In the genomic region with DNA sequence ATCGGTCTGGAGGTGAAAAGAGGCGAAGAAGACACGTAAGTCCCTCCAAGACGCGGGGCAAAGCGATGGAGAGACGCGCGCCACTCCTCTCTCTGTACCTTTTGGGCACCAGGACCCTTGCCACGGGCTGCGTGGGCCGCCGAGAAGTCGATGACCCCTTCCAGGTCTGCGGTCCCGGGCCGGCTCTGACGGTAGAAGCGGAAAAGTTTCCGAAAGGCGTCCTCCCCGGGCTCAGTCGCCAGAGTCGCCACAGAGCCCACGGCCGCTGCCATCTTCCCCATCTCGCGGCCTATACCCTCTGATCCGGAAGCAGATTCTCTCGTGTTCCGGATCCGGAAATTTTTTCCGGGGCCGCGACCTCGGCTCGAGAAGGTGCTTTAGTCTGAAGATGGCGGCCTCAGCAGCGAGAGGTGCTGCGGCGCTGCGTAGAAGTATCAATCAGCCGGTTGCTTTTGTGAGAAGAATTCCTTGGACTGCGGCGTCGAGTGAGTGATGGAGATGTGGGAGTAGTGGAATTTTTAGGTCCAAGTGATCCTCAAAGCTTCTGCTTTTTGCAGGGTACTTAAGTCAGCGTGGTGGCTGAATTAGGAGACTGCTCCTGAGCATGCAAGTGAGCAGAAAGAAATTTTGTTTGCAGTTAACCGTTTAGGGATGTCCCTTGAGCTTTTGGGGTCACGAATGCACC, we compare ENCODE assay signal across 8 cellular contexts. TPM values are rescaled to one million over a fixed set of nuclear protein-coding genes. Genes with fewer than 3 reads are reported as not detected.
A peak's percentile ranks its signal among the peaks of the same experiment; 100 is the strongest.
DNase-seq lines count a peak whose midpoint lies in the region; ATAC-seq and TF ChIP-seq lines count a peak whose summit lies in the region.

A gene with protein sequence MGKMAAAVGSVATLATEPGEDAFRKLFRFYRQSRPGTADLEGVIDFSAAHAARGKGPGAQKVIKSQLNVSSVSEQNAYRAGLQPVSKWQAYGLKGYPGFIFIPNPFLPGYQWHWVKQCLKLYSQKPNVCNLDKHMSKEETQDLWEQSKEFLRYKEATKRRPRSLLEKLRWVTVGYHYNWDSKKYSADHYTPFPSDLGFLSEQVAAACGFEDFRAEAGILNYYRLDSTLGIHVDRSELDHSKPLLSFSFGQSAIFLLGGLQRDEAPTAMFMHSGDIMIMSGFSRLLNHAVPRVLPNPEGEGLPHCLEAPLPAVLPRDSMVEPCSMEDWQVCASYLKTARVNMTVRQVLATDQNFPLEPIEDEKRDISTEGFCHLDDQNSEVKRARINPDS (minus strand): TSS at position 300 of the 685 bp plus-strand sequence. CDS start 19 bp downstream, at position 281.
Gene SLIRP, plus strand, starts transcription at position 380 of the 685 bp plus-strand sequence. Its CDS starts 9 bp downstream, at position 389.

- 0% methylated on average over 49 of the region's 49 CpGs for WGBS in psoas muscle, 3 donors
- WGBS in urinary bladder = under 1% methylated on average over 49 of the region's 49 CpGs

- TF ChIP-seq CTCF in GM13977 (IDR thresholded peaks at IDR 0.05; ENCODE audit: extremely low read depth, insufficient read depth, missing control alignments) = no peak
- no peak for TF ChIP-seq CTCF in psoas muscle (IDR thresholded peaks at IDR 0.05)

- intact Hi-C loops in T-helper 1 cell treated with Interleukin-12 subunit alpha and Interleukin-12 subunit beta and Interleukin-4 antibody, amounts not matched to agents 30 ng/mL and 1 ng/mL, for 36 hours (cut with micrococcal nuclease) = loop anchor here (1.0 to 5.0 kb wide), 13 partner anchors 33 to 896 kb away; partner anchors contain the start of genes ADCK1, ANGEL1, CIPC and GSTZ1
- intact Hi-C loops in left ventricle myocardium superior (cut with micrococcal nuclease) = no loop called here
- intact Hi-C loops in psoas muscle (cut with DNase I) = loop anchor here (5.0 kb wide), 3 partner anchors 49 to 251 kb away; partner anchors contain the start of genes AHSA1 (in 2 of the 2) and VIPAS39 (in 2 of the 2)

- no peaks in the 10 kb centered on the region for H3K27me3 ChIP-seq in psoas muscle (ENCODE audit: insufficient read depth in 3 of 3, low read length in 2 of 3)

- peaks cover 25% of the 10 kb centered on the region for H3K4me1 ChIP-seq in psoas muscle
- H3K4me1 ChIP-seq in urinary bladder (ENCODE audit: insufficient read depth) = peaks cover 1% of the 10 kb centered on the region

- DNase-seq in GM13977 (ENCODE audit: low spot score) = peak; percentile 89
- DNase-seq in NCI-H146 (lab: John Stamatoyannopoulos, UW) = peak; percentile 78
- DNase-seq in amniotic stem cell (lab: John Stamatoyannopoulos, UW) = peak; percentile 59
- peak; percentile 90 for DNase-seq in left ventricle myocardium superior
- peak; percentile 86 to 91 for DNase-seq in psoas muscle

- H3K9me3 ChIP-seq in psoas muscle = no peaks in the 10 kb centered on the region

- H3K36me3 ChIP-seq in psoas muscle (ENCODE audit: insufficient read depth in 1 of 2, low read depth in 1 of 2) (peaks cover 7 to 52% of the 10 kb centered on the region in 2 donors), urinary bladder (ENCODE audit: insufficient read depth) (peaks cover 4% of the 10 kb centered on the region)

- H3K4me3 ChIP-seq in psoas muscle (peak within 1 kb of the TSS; percentile 98), urinary bladder (ENCODE audit: low read depth, low read length) (peak within 1 kb of the TSS; percentile 89)

- ATAC-seq in HG02870 (IDR thresholded peaks at IDR 0.05; ENCODE audit: unreplicated experiment) (peak; percentile 95), left ventricle myocardium superior (peak; percentile 97), psoas muscle (peak; percentile 97 to 99 (median 98))

- H3K27ac ChIP-seq in psoas muscle = peak within 1 kb of the TSS; percentile 74
- H3K27ac ChIP-seq in urinary bladder (ENCODE audit: low read depth) = peak within 1 kb of the TSS; percentile 60

- in situ Hi-C loops in GM13977 (cut with MboI; ENCODE audit: low pct_unique_long_range_greater_than_20kb, low sequenced_read_pairs, unreplicated experiment) = no loop called here

RNA-seq across cellular contexts. Expression of the first gene that starts in this region (rescaled TPM):
- 14.3 and 14.4 TPM in 2 replicates for total RNA-seq in T-helper 1 cell treated with Interleukin-12 subunit alpha and Interleukin-12 subunit beta and Interleukin-4 antibody, amounts not matched to agents 30 ng/mL and 1 ng/mL, for 36 hours
- total RNA-seq in left ventricle myocardium superior (12.8 TPM), psoas muscle (10 to 100 TPM in 2 of 4 donors, 1 to 10 TPM in 2; 7.7 to 14.9 (median 10.4) TPM), urinary bladder (13.0 TPM)
- polyA plus RNA-seq in psoas muscle (10 to 100 TPM in 1 of 3 donors, 1 to 10 TPM in 2; 8.7 to 17.6 (median 9.8) TPM), urinary bladder (9.3 TPM)

RNA-seq across cellular contexts. Expression of gene SLIRP, which starts in this region (rescaled TPM):
- total RNA-seq in T-helper 1 cell treated with Interleukin-12 subunit alpha and Interleukin-12 subunit beta and Interleukin-4 antibody, amounts not matched to agents 30 ng/mL and 1 ng/mL, for 36 hours = 76.1 and 80.9 TPM in 2 replicates
- total RNA-seq in left ventricle myocardium superior = 201 TPM
- 100 to 1,000 TPM; 129 to 185 (median 143) TPM for total RNA-seq in psoas muscle
- polyA plus RNA-seq in psoas muscle = 100 to 1,000 TPM; 457 to 578 (median 486) TPM
- total RNA-seq in urinary bladder = 174 TPM
- polyA plus RNA-seq in urinary bladder = 191 TPM

Comparison
In these comparisons a context has a peak if more than half of its experiments do, and no peak if none do; other contexts are left out.
1. Peak in every context shown above with its lines: DNase-seq, ATAC-seq, H3K4me3 ChIP-seq and H3K27ac ChIP-seq.